In genomic region chr11:71286701-71287643, GRCh38 we compare ENCODE assay signal across 9 cellular contexts. TPM values are rescaled to one million over a fixed set of nuclear protein-coding genes. Genes with fewer than 3 reads are reported as not detected.
A peak's percentile ranks its signal among the peaks of the same experiment; 100 is the strongest.
DNase-seq lines count a peak whose midpoint lies in the region; ATAC-seq and TF ChIP-seq lines count a peak whose summit lies in the region.
"Had no signal": no experiment of that assay in that cellular context is flagged by ENCODE, and none has a peak within 500 bp of the region (broad histone marks: within the 10 kb centered on the region; RNA-seq: fewer than 3 reads in every experiment).

No MANE protein-coding gene starts in this region.

- 47 to 54% methylated on average over 8 to 14 of the region's 14 CpGs for WGBS in transverse colon (ENCODE audit: low coverage in 1 of 2), 2 donors

- ATAC-seq in left colon (peak; percentile 50), GM21619 (IDR thresholded peaks at IDR 0.05; ENCODE audit: unreplicated experiment) (no peak)
- ATAC-seq: effector memory CD8-positive, alpha-beta T cell had no signal

- no peak for TF ChIP-seq POLR2A in transverse colon (IDR thresholded peaks at IDR 0.05)

- peaks cover 13 to 17% of the 10 kb centered on the region in 2 donors for H3K9me3 ChIP-seq in transverse colon

- in situ Hi-C loops in transverse colon (cut with MboI; ENCODE audit: low pct_ligation_motif_present in 1 of 4, low pct_unique_long_range_greater_than_20kb in 1 of 4, low sequenced_read_pairs in 3 of 4) = no loop called here

- no peaks in the 10 kb centered on the region for H3K36me3 ChIP-seq in transverse colon

- no peak for TF ChIP-seq EP300 in transverse colon (IDR thresholded peaks at IDR 0.05; ENCODE audit: low read depth)

- H3K27me3 ChIP-seq in transverse colon = no peaks in the 10 kb centered on the region

- DNase-seq in DMS79 treated with DMSO at 0.1 percent for 48 hours (lab: John Stamatoyannopoulos, UW) = peak; percentile 14
- DNase-seq in DMS79 (lab: John Stamatoyannopoulos, UW) = no peak
- peak in 46 of 58 donors; percentile 1 to 68 (median 30) for DNase-seq in anterior cingulate cortex (lab: John Stamatoyannopoulos, UW)
- DNase-seq in left colon = peak; percentile 51 to 65
- DNase-seq in transverse colon = peak; percentile 60
- DNase-seq in stimulated activated CD4-positive, alpha-beta T cell treated with anti-CD3 and anti-CD28 coated beads, Interleukin-4, amount 100 ng/mL, for 24 hours = no peak
- no peak for DNase-seq in NCI-H1105 treated with DMSO at 0.1 percent for 48 hours (lab: John Stamatoyannopoulos, UW)
- DNase-seq: effector memory CD8-positive, alpha-beta T cell had no signal

- intact Hi-C loops in left colon (cut with DNase I, micrococcal nuclease) (no loop called here), transverse colon (cut with DNase I; ENCODE audit: low total_unique reads) (no loop called here)

- no peak for TF ChIP-seq CTCF in transverse colon (IDR thresholded peaks at IDR 0.05)

- peaks cover 3 to 31% (median 21%) of the 10 kb centered on the region in 4 donors for H3K4me1 ChIP-seq in transverse colon

- H3K4me3 ChIP-seq in transverse colon = no peak overlapping the region

- H3K27ac ChIP-seq in transverse colon = peak overlapping the region in 2 of 4 donors; percentile 17 to 43

RNA-seq across cellular contexts. Expression of gene SHANK2, which starts 34.6 kb away (rescaled TPM):
- total RNA-seq in left colon (10 to 100 TPM; 28.6 to 43.0 TPM), transverse colon (10 to 100 TPM; 26.2 to 95.5 (median 45.1) TPM)

Comparison
In these comparisons a context has a peak if more than half of its experiments do, and no peak if none do; other contexts are left out.
1. DNase-seq: peak in DMS79 treated with DMSO at 0.1 percent for 48 hours (single experiment), anterior cingulate cortex (46 of 58), left colon (2 of 2) and transverse colon (single experiment); none in DMS79 (single experiment), stimulated activated CD4-positive, alpha-beta T cell treated with anti-CD3 and anti-CD28 coated beads, Interleukin-4, amount 100 ng/mL, for 24 hours (single experiment) and NCI-H1105 treated with DMSO at 0.1 percent for 48 hours (single experiment).